Comparison of ENCODE assay signal across 18 cellular contexts in the genomic region with DNA sequence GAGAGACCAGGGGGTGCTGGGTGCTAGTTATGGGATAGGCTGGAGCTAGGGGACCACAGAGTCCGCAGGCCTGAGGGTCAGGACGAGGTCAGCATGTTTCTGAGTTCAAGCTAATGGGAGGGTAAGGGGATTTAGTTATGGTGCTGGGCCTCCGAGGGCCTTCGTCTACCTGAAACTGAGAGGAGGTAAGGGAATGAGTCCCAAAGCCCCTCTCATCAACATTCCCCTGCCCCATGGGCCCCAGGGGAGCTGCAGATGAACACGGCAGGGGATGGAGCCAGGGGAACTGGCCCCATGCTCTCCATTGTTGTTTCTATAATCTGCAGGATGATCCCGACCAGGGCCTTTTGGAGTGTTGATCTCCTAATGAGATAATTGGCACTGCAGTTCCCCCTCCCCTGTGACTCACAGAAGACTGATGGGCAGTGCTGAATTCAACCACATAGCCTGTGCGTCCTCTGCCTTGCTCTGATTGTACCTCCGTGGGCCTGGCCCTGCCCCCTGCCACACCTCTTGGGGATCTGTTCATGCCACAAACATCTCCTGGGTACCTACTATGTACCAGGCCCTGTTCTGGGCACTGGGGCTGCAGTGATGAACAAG. TPM values are rescaled to one million over a fixed set of nuclear protein-coding genes. Genes with fewer than 3 reads are reported as not detected.
DNase-seq lines count a peak whose midpoint lies in the region; ATAC-seq and TF ChIP-seq lines count a peak whose summit lies in the region.
"Had no signal": no experiment of that assay in that cellular context is flagged by ENCODE, and none has a peak within 500 bp of the region (broad histone marks: within the 10 kb centered on the region; RNA-seq: fewer than 3 reads in every experiment).

No MANE protein-coding gene starts in this region.

- H3K27ac Mint-ChIP-seq in activated naive CD4-positive, alpha-beta T cell treated with anti-CD3 and anti-CD28 coated beads, Interleukin-2, amount 50 U/mL, for 72 hours, result no peak overlapping the region
- H3K27ac Mint-ChIP-seq: HFFc6 had no signal

- H3K27ac ChIP-seq in HCT116 (ENCODE audit: low read depth, low read length) (no peak overlapping the region), dorsolateral prefrontal cortex (peak overlapping the region in 53 of 59 donors; percentile 6 to 77 (median 65))
- H3K27ac ChIP-seq: heart left ventricle, lower lobe of right lung had no signal

- RAD21 ChIA-PET in HCT116 (lab: Charles Lee; ENCODE audit: low non-redundant PET in 1 of 2, low total read pairs in 2 of 2, uncharacterized antibody in 2 of 2, unreplicated experiment in 2 of 2), result no interaction called here

- TF ChIP-seq RAD21 in HCT116 (IDR thresholded peaks at IDR 0.05; ENCODE audit: low read depth), result no peak

- H3K9me3 ChIP-seq in HCT116 (ENCODE audit: control insufficient read depth in 1 of 2, insufficient read depth in 1 of 2, low read depth in 1 of 2, low read length in 2 of 2), result peaks cover 0 to 10% of the 10 kb centered on the region in 2 experiments; a peak in 1 of 4 replicates
- H3K9me3 ChIP-seq: Caco-2, heart left ventricle, lower lobe of right lung had no signal

- intact Hi-C loops in HCT116 (cut with micrococcal nuclease) (no loop called here), dorsolateral prefrontal cortex (cut with DNase I) (no loop called here), posterior vena cava (cut with DNase I) (no loop called here)

- TF ChIP-seq POLR2A in HCT116 (IDR thresholded peaks at IDR 0.05; ENCODE audit: borderline replicate concordance, extremely low read depth, insufficient read depth, insufficient read length), result no peak

- ATAC-seq in HCT116 (0 out of 2 replicates have a peak, but pooled peaks have one; percentile 46), GM18517 (IDR thresholded peaks at IDR 0.05; ENCODE audit: unreplicated experiment) (no peak)
- ATAC-seq in activated naive CD4-positive, alpha-beta T cell treated with anti-CD3 and anti-CD28 coated beads, Interleukin-2, amount 50 U/mL, for 72 hours, result no peak
- ATAC-seq: heart left ventricle, lower lobe of right lung had no signal

- H3K4me1 ChIP-seq in HCT116 (ENCODE audit: control insufficient read depth in 1 of 2, insufficient read depth in 2 of 2, low read length in 2 of 2), result no peaks in the 10 kb centered on the region
- H3K4me1 ChIP-seq: Caco-2, heart left ventricle, lower lobe of right lung had no signal

- no TSS peak for BruUV-seq in HCT116 (replicated peaks; lab: Mats Ljungman, UMichigan)

- POLR2A ChIA-PET in HCT116 (lab: Charles Lee), result no interaction called here

- peaks cover 31 to 32% of the 10 kb centered on the region in 2 donors for H3K9me3 Mint-ChIP-seq in activated naive CD4-positive, alpha-beta T cell treated with anti-CD3 and anti-CD28 coated beads, Interleukin-2, amount 50 U/mL, for 72 hours

- TF ChIP-seq CTCF in HCT116 (IDR thresholded peaks at IDR 0.05 in 2 of 3, conservative IDR thresholded peaks at IDR 0.05 in 1 of 3; ENCODE audit: borderline replicate concordance in 1 of 3, insufficient read depth in 1 of 3, low read depth in 2 of 3, low read length in 2 of 3) (no peak), dorsolateral prefrontal cortex (IDR thresholded peaks at IDR 0.05 in 54 of 56, conservative IDR thresholded peaks at IDR 0.05 in 2 of 56; ENCODE audit: low read depth in 1 of 56, partially characterized antibody in 56 of 56) (no peak)

- H3K27me3 ChIP-seq in HCT116 (ENCODE audit: insufficient read depth, low read length) (peaks cover 10% of the 10 kb centered on the region), dorsolateral prefrontal cortex (no peaks in the 10 kb centered on the region)

- no peak overlapping the region for H3K9ac ChIP-seq in HCT116 (ENCODE audit: low read length)

- H3K4me3 ChIP-seq in HCT116 (replicated peaks in 1 of 2; ENCODE audit: low read depth in 1 of 2, low read length in 2 of 2) (no peak overlapping the region), dorsolateral prefrontal cortex (no peak overlapping the region)
- H3K4me3 ChIP-seq: heart left ventricle, lower lobe of right lung had no signal

- no peaks in the 10 kb centered on the region for H3K36me3 ChIP-seq in HCT116 (ENCODE audit: control insufficient read depth in 1 of 2, insufficient read depth in 2 of 2, low read length in 2 of 2)
- H3K36me3 ChIP-seq: heart left ventricle, lower lobe of right lung had no signal

- CTCF ChIA-PET in HCT116 (lab: Charles Lee), result no interaction called here

- no peaks in the 10 kb centered on the region for H3K9me2 ChIP-seq in HCT116 (ENCODE audit: insufficient read depth)

- H3K79me2 ChIP-seq in HCT116 (ENCODE audit: insufficient read depth, low read length), result no peaks in the 10 kb centered on the region

- no peak overlapping the region for H2AFZ ChIP-seq in HCT116 (ENCODE audit: low read depth, low read length, poor library complexity, severe bottlenecking)

- DNase-seq in HCT116 (ENCODE audit: low read depth, low spot score) (no peak), SK-N-DZ (ENCODE audit: low spot score) (peak; percentile 82), dorsolateral prefrontal cortex (peak in 3 of 10 donors; percentile 2 to 26 (median 22)), posterior vena cava (ENCODE audit: low spot score) (peak; percentile 66), amniotic stem cell (lab: John Stamatoyannopoulos, UW) (no peak), KBM-7 (no peak)
- DNase-seq in activated naive CD4-positive, alpha-beta T cell treated with anti-CD3 and anti-CD28 coated beads, Interleukin-2, amount 50 U/mL, for 72 hours (ENCODE audit: low spot score in 2 of 2), result no peak
- DNase-seq: activated CD4-positive, CD25-positive, alpha-beta regulatory T cell; AML-193; Caco-2; central memory CD4-positive, alpha-beta T cell; HFFc6; NCI-H1105; NCI-H2171 treated with DMSO at 0.1 percent for 48 hours; stimulated activated CD8-positive, alpha-beta memory T cell treated with anti-CD3 and anti-CD28 coated beads, Interleukin-4, amount 100 ng/mL, for 48 hours had no signal

- H3K36me3 Mint-ChIP-seq in activated naive CD4-positive, alpha-beta T cell treated with anti-CD3 and anti-CD28 coated beads, Interleukin-2, amount 50 U/mL, for 72 hours, result no peaks in the 10 kb centered on the region

- no peak overlapping the region for H3K4me2 ChIP-seq in HCT116 (ENCODE audit: low read length)

- in situ Hi-C loops in KBM-7 (cut with MboI; ENCODE audit: low pct_unique_long_range_greater_than_20kb, low sequenced_read_pairs), result no loop called here

- no peaks in the 10 kb centered on the region for H4K20me1 ChIP-seq in HCT116 (ENCODE audit: insufficient read depth)

TF ChIP-seq in HCT116, 20 proteins besides CTCF, POLR2A, EP300 and RAD21 (continues in another document):
- no peak for TF ChIP-seq EGR1 (IDR thresholded peaks at IDR 0.05; ENCODE audit: low read depth)
- TF ChIP-seq CBX3 (IDR thresholded peaks at IDR 0.05; ENCODE audit: low read depth), result no peak
- TF ChIP-seq EZH2 (IDR thresholded peaks at IDR 0.05), result no peak
- no peak for TF ChIP-seq YY1 (IDR thresholded peaks at IDR 0.05; ENCODE audit: extremely low read depth, insufficient replicate concordance, low read depth, low read length)
- TF ChIP-seq ZNF274 (IDR thresholded peaks at IDR 0.05; ENCODE audit: low read depth, low read length), result no peak
- TF ChIP-seq JUND (IDR thresholded peaks at IDR 0.05), result no peak
- no peak for TF ChIP-seq POLR2AphosphoS5 (IDR thresholded peaks at IDR 0.05; ENCODE audit: low read depth, low read length)
- TF ChIP-seq SP1 (IDR thresholded peaks at IDR 0.05; ENCODE audit: low read depth), result no peak
- TF ChIP-seq ZFX (IDR thresholded peaks at IDR 0.05), result no peak
- TF ChIP-seq, protein P1, sequence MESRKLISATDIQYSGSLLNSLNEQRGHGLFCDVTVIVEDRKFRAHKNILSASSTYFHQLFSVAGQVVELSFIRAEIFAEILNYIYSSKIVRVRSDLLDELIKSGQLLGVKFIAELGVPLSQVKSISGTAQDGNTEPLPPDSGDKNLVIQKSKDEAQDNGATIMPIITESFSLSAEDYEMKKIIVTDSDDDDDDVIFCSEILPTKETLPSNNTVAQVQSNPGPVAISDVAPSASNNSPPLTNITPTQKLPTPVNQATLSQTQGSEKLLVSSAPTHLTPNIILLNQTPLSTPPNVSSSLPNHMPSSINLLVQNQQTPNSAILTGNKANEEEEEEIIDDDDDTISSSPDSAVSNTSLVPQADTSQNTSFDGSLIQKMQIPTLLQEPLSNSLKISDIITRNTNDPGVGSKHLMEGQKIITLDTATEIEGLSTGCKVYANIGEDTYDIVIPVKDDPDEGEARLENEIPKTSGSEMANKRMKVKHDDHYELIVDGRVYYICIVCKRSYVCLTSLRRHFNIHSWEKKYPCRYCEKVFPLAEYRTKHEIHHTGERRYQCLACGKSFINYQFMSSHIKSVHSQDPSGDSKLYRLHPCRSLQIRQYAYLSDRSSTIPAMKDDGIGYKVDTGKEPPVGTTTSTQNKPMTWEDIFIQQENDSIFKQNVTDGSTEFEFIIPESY (IDR thresholded peaks at IDR 0.05; ENCODE audit: extremely low read depth, insufficient replicate concordance, low read length), result no peak
- no peak for TF ChIP-seq CEBPB (IDR thresholded peaks at IDR 0.05; ENCODE audit: low read depth)

RNA-seq across cellular contexts. Expression of gene FAIM2, which starts 21.4 kb away (rescaled TPM):
- total RNA-seq in HCT116 (2021; ENCODE audit: unreplicated experiment) (not detected), dorsolateral prefrontal cortex (1,000 to 10,000 TPM in 2 of 120 experiments, 100 to 1,000 TPM in 118; 390 to 1,056 (median 722) TPM), posterior vena cava (1 to 10 TPM; 1.8 to 2.5 TPM)
- polyA plus RNA-seq in HCT116 (2012), result not detected in 2 replicates
- polyA plus RNA-seq in SK-N-DZ (2014; cell fraction: cytosol; rRNA removed), result 39.4 and 53.6 TPM in 2 replicates
- polyA plus RNA-seq in SK-N-DZ (2014; cell fraction: nucleus; rRNA removed), result 19.5 and 37.3 TPM in 2 replicates
- total RNA-seq in activated naive CD4-positive, alpha-beta T cell treated with anti-CD3 and anti-CD28 coated beads, Interleukin-2, amount 50 U/mL, for 72 hours, result under 1 TPM; 0.52 to 0.78 TPM

RNA-seq across cellular contexts. Expression of gene BCDIN3D, which starts 39.4 kb away (rescaled TPM):
- total RNA-seq in HCT116 (2021; ENCODE audit: unreplicated experiment) (5.7 TPM), dorsolateral prefrontal cortex (1 to 10 TPM; 2.4 to 8.0 (median 4.3) TPM), posterior vena cava (1 to 10 TPM; 2.5 to 4.0 TPM)
- 2.0 and 3.4 TPM in 2 replicates for polyA plus RNA-seq in HCT116 (2012)
- polyA plus RNA-seq in SK-N-DZ (2014; cell fraction: cytosol; rRNA removed), result 4.4 and 5.3 TPM in 2 replicates
- 2.6 and 4.6 TPM in 2 replicates for polyA plus RNA-seq in SK-N-DZ (2014; cell fraction: nucleus; rRNA removed)
- 1 to 10 TPM; 2.5 to 5.4 TPM for total RNA-seq in activated naive CD4-positive, alpha-beta T cell treated with anti-CD3 and anti-CD28 coated beads, Interleukin-2, amount 50 U/mL, for 72 hours

RNA-seq across cellular contexts. Expression of gene NCKAP5L, which starts 54.1 kb away (rescaled TPM):
- total RNA-seq in HCT116 (2021; ENCODE audit: unreplicated experiment) (12.1 TPM), dorsolateral prefrontal cortex (10 to 100 TPM; 17.3 to 37.7 (median 25.5) TPM), posterior vena cava (10 to 100 TPM; 16.2 to 22.4 TPM)
- 5.1 and 6.6 TPM in 2 replicates for polyA plus RNA-seq in HCT116 (2012)
- 10.8 and 11.1 TPM in 2 replicates for polyA plus RNA-seq in SK-N-DZ (2014; cell fraction: cytosol; rRNA removed)
- 15.1 and 16.3 TPM in 2 replicates for polyA plus RNA-seq in SK-N-DZ (2014; cell fraction: nucleus; rRNA removed)
- total RNA-seq in activated naive CD4-positive, alpha-beta T cell treated with anti-CD3 and anti-CD28 coated beads, Interleukin-2, amount 50 U/mL, for 72 hours, result 1 to 10 TPM; 5.5 to 7.5 TPM

Comparison
In these comparisons a context has a peak if more than half of its experiments do, and no peak if none do; other contexts are left out.
1. DNase-seq: peak in SK-N-DZ (single experiment) and posterior vena cava (single experiment); none in HCT116 (single experiment), amniotic stem cell (single experiment), activated naive CD4-positive, alpha-beta T cell treated with anti-CD3 and anti-CD28 coated beads, Interleukin-2, amount 50 U/mL, for 72 hours (0 of 2) and KBM-7 (single experiment).
2. RNA of gene FAIM2, which starts 21.4 kb away (total RNA-seq): 390 to 1,056 TPM in dorsolateral prefrontal cortex; 1.8 to 2.5 TPM in posterior vena cava, 0.52 to 0.78 TPM in activated naive CD4-positive, alpha-beta T cell treated with anti-CD3 and anti-CD28 coated beads, Interleukin-2, amount 50 U/mL, for 72 hours and not detected in HCT116 (single experiment); every median in the first group is over 100 times any median in the second.